Comparison of ENCODE assay signal across 8 cellular contexts in the genomic region with DNA sequence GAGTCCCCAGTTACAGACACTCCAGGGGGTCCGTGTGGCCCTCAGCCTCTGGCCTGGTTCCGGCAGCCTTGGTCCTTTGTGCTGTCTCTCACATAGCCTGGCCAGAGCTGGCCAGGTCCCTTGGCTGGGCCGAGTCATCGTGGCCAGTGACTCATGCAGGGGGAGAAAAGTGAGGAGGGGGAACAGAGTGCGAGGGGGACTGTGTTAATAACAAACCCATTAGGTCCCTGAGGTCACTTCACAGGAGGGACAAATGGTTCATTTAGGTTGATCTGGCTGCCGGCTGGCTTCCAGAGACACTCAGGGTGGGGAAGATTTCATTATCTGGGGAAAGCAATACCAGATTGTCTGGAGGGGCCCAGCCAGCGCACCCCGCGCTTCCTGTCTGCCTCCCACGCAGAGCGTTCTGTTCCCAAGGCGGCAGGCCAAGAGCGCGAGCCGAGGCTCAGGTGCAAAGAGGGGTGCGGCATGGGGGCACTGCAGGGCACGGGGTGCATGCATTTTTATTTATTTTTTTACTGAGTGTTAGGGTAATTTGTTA.
DNase-seq lines count a peak whose midpoint lies in the region; ATAC-seq, FAIRE-seq and TF ChIP-seq lines count a peak whose summit lies in the region.

No MANE protein-coding gene starts in this region.

- no peak for TF ChIP-seq POLR2A in GM12892 (IDR thresholded peaks at IDR 0.05; ENCODE audit: low read depth, low read length)
- no peak for TF ChIP-seq POLR2A in heart left ventricle (IDR thresholded peaks at IDR 0.05)

- no peaks in the 10 kb centered on the region for H3K27me3 Mint-ChIP-seq in activated T-cell treated with anti-CD3 and anti-CD28 coated beads, Interleukin-2, amount 50 U/mL, for 4 hours (ENCODE audit: low read depth)

- peak; percentile 69 to 72 for ATAC-seq in activated T-cell treated with anti-CD3 and anti-CD28 coated beads, Interleukin-2, amount 50 U/mL, for 4 hours
- ATAC-seq in heart left ventricle (peak; percentile 30 to 68 (median 58)), GM18498 (IDR thresholded peaks at IDR 0.05; ENCODE audit: unreplicated experiment) (no peak), GM18861 (IDR thresholded peaks at IDR 0.05; ENCODE audit: unreplicated experiment) (no peak)

- H3K27me3 ChIP-seq in heart left ventricle, result no peaks in the 10 kb centered on the region

- H3K4me1 ChIP-seq in heart left ventricle, result peaks cover 0 to 55% (median 42%) of the 10 kb centered on the region in 12 donors

- 48 to 86% (median 57%) methylated on average over 17 of the region's 17 CpGs for whole genome bisulfite sequencing in heart left ventricle, 4 donors

- no peaks in the 10 kb centered on the region for H3K36me3 ChIP-seq in heart left ventricle

- DNase-seq in GM12892 (ENCODE audit: insufficient read length) (peak; percentile 23), heart left ventricle (peak in 4 of 5 donors; percentile 45 to 76 (median 70)), cerebellar nuclear complex (lab: John Stamatoyannopoulos, UW) (no peak), NCI-H146 (lab: John Stamatoyannopoulos, UW) (no peak)
- peak; percentile 40 for DNase-seq in activated T-cell treated with anti-CD3 and anti-CD28 coated beads, Interleukin-2, amount 50 U/mL, for 4 hours
- peak; percentile 48 for DNase-seq in stimulated activated CD4-positive, alpha-beta T cell treated with anti-CD3 and anti-CD28 coated beads, Interleukin-4, amount 100 ng/mL, for 1 hour

- H3K9me3 ChIP-seq in heart left ventricle, result no peaks in the 10 kb centered on the region

- peaks cover 44% of the 10 kb centered on the region for H3K4me1 Mint-ChIP-seq in activated T-cell treated with anti-CD3 and anti-CD28 coated beads, Interleukin-2, amount 50 U/mL, for 4 hours (ENCODE audit: low read depth)

- no peaks in the 10 kb centered on the region for H3K36me3 Mint-ChIP-seq in activated T-cell treated with anti-CD3 and anti-CD28 coated beads, Interleukin-2, amount 50 U/mL, for 4 hours (ENCODE audit: insufficient read depth)

- no peak for FAIRE-seq in GM12892 (lab: Jason Lieb, UNC)

- H3K9me3 Mint-ChIP-seq in activated T-cell treated with anti-CD3 and anti-CD28 coated beads, Interleukin-2, amount 50 U/mL, for 4 hours, result no peaks in the 10 kb centered on the region

- peak overlapping the region in 11 of 12 donors; percentile 11 to 80 (median 49) for H3K27ac ChIP-seq in heart left ventricle

- H3K4me3 ChIP-seq in heart left ventricle, result peak overlapping the region in 1 of 12 donors; percentile 4

- TF ChIP-seq CTCF in heart left ventricle (IDR thresholded peaks at IDR 0.05), result no peak

- H3K4me3 Mint-ChIP-seq in activated T-cell treated with anti-CD3 and anti-CD28 coated beads, Interleukin-2, amount 50 U/mL, for 4 hours, result peak overlapping the region; percentile 68

- intact Hi-C loops in heart left ventricle (cut with DNase I), result no loop called here

Comparison
In these comparisons a context has a peak if more than half of its experiments do, and no peak if none do; other contexts are left out.
1. DNase-seq: peak in GM12892 (single experiment), activated T-cell treated with anti-CD3 and anti-CD28 coated beads, Interleukin-2, amount 50 U/mL, for 4 hours (single experiment), heart left ventricle (4 of 5) and stimulated activated CD4-positive, alpha-beta T cell treated with anti-CD3 and anti-CD28 coated beads, Interleukin-4, amount 100 ng/mL, for 1 hour (single experiment); none in cerebellar nuclear complex (0 of 2) and NCI-H146 (single experiment).
2. ATAC-seq: peak in activated T-cell treated with anti-CD3 and anti-CD28 coated beads, Interleukin-2, amount 50 U/mL, for 4 hours (2 of 2) and heart left ventricle (4 of 4); none in GM18498 (single experiment) and GM18861 (single experiment).